1 cellular context compared by ENCODE assay signal in genomic region chr12:124867389-124867930, GRCh38.
TF ChIP-seq lines count a peak whose summit lies in the region.

No MANE protein-coding gene starts in this region.

TF ChIP-seq in K562, 482 proteins besides CTCF, POLR2A, EP300 and RAD21 (continued from another document and continues in another):
- TF ChIP-seq MNT (conservative IDR thresholded peaks at IDR 0.05) (peak; percentile 74 to 85), PBX2 (CRISPR knock-in tag; IDR thresholded peaks at IDR 0.05; ENCODE audit: low read depth) (no peak), PBX2 (tag; conservative IDR thresholded peaks at IDR 0.05; ENCODE audit: low read depth) (no peak), SMARCE1 (IDR thresholded peaks at IDR 0.05) (peak; percentile 70), ADNP (tag; IDR thresholded peaks at IDR 0.05) (no peak), NONO (IDR thresholded peaks at IDR 0.05; ENCODE audit: low read depth in 2 of 2, low read length in 1 of 2) (0 out of 4 replicates have a peak, but pooled peaks of 1 of the 2 experiments have one; percentile 46), ZNF764 (CRISPR knock-in tag; IDR thresholded peaks at IDR 0.05; ENCODE audit: low read depth) (no peak), MXI1 (IDR thresholded peaks at IDR 0.05; ENCODE audit: low read depth, low read length) (no peak), RBM17 (IDR thresholded peaks at IDR 0.05; ENCODE audit: borderline replicate concordance, low read depth, low read length) (no peak), MAZ (CRISPR knock-in tag; conservative IDR thresholded peaks at IDR 0.05 in 1 of 2, IDR thresholded peaks at IDR 0.05 in 1 of 2) (0 out of 4 replicates have a peak, but pooled peaks of 1 of the 2 experiments have one; percentile 18), HNRNPL (IDR thresholded peaks at IDR 0.05; ENCODE audit: low read depth, low read length) (no peak), JUNB (CRISPR knock-in tag; conservative IDR thresholded peaks at IDR 0.05) (no peak), ZBTB1 (CRISPR knock-in tag; IDR thresholded peaks at IDR 0.05; ENCODE audit: borderline replicate concordance, low read depth) (no peak), ZBED1 (IDR thresholded peaks at IDR 0.05) (no peak), EZH2 (IDR thresholded peaks at IDR 0.05; ENCODE audit: borderline replicate concordance, low read depth, low read length) (no peak), RBBP5 (IDR thresholded peaks at IDR 0.05; ENCODE audit: borderline replicate concordance, insufficient read depth, low read length, poor library complexity, severe bottlenecking) (no peak), SIRT6 (IDR thresholded peaks at IDR 0.05; ENCODE audit: low read depth, low read length) (no peak), RBM39 (optimal IDR thresholded peaks at IDR 0.05; ENCODE audit: low read depth, low read length) (no peak), ZNF77 (CRISPR knock-in tag; IDR thresholded peaks at IDR 0.05) (no peak), ZNF395 (CRISPR knock-in tag; IDR thresholded peaks at IDR 0.05) (peak; percentile 70; the same call in 1 of the 2 replicates), DNMT1 (IDR thresholded peaks at IDR 0.05) (no peak), CBX2 (IDR thresholded peaks at IDR 0.05; ENCODE audit: insufficient read depth, low read length, poor library complexity, severe bottlenecking) (no peak), TCF7L2 (IDR thresholded peaks at IDR 0.05; ENCODE audit: low read depth, low read length) (no peak), SMARCA5 (IDR thresholded peaks at IDR 0.05) (no peak), POLR2AphosphoS5 (IDR thresholded peaks at IDR 0.05; ENCODE audit: control insufficient read depth, insufficient read depth, low read depth, low read length) (no peak), FOSL1 (tag; conservative IDR thresholded peaks at IDR 0.05) (peak; percentile 56; the same call in 1 of the 2 replicates), CBX3 (IDR thresholded peaks at IDR 0.05; ENCODE audit: borderline replicate concordance in 1 of 2, low read length in 2 of 2) (0 out of 3 replicates have a peak, but pooled peaks of 1 of the 2 experiments have one; percentile 25), E2F5 (CRISPR knock-in tag; IDR thresholded peaks at IDR 0.05) (no peak), NELFE (IDR thresholded peaks at IDR 0.05; ENCODE audit: insufficient read depth, insufficient read length) (no peak), ELK1 (CRISPR knock-in tag; IDR thresholded peaks at IDR 0.05) (no peak), ZNF668 (CRISPR knock-in tag; IDR thresholded peaks at IDR 0.05) (no peak; the same call in 1 of the 2 replicates), ZNF232 (CRISPR knock-in tag; IDR thresholded peaks at IDR 0.05) (no peak), CTCFL (IDR thresholded peaks at IDR 0.05; ENCODE audit: borderline replicate concordance, insufficient read depth, low read depth, low read length, poor library complexity, severe bottlenecking) (no peak), ZNF444 (CRISPR knock-in tag; IDR thresholded peaks at IDR 0.05) (no peak), BCOR (IDR thresholded peaks at IDR 0.05) (no peak), SFPQ (IDR thresholded peaks at IDR 0.05; ENCODE audit: low read depth, low read length) (no peak), ZNF316 (IDR thresholded peaks at IDR 0.05) (peak; percentile 100), RBM34 (IDR thresholded peaks at IDR 0.05; ENCODE audit: borderline replicate concordance, insufficient read depth, low read length) (no peak), REST (CRISPR knock-in tag; IDR thresholded peaks at IDR 0.05; ENCODE audit: low read depth) (no peak), MLLT1 (IDR thresholded peaks at IDR 0.05) (0 out of 4 replicates have a peak, but pooled peaks of 1 of the 2 experiments have one; percentile 26), KDM5B (IDR thresholded peaks at IDR 0.05; ENCODE audit: insufficient replicate concordance, low read depth, low read length) (no peak), OTX1 (CRISPR knock-in tag; IDR thresholded peaks at IDR 0.05) (0 out of 2 replicates have a peak, but pooled peaks have one; percentile 8), NR0B1 (IDR thresholded peaks at IDR 0.05; ENCODE audit: partially characterized antibody) (no peak), ILF3 (IDR thresholded peaks at IDR 0.05; ENCODE audit: borderline replicate concordance) (no peak)
